Comparison of ENCODE assay signal across 19 cellular contexts in genomic region chr1:214305164-214305751, GRCh38. TPM values are rescaled to one million over a fixed set of nuclear protein-coding genes. Genes with fewer than 3 reads are reported as not detected.
DNase-seq lines count a peak whose midpoint lies in the region; ATAC-seq, FAIRE-seq and TF ChIP-seq lines count a peak whose summit lies in the region.
"Had no signal": no experiment of that assay in that cellular context is flagged by ENCODE, and none has a peak within 500 bp of the region (broad histone marks: within the 10 kb centered on the region; RNA-seq: fewer than 3 reads in every experiment).

No MANE protein-coding gene starts in this region.

- no peak for TF ChIP-seq RAD21 in HepG2 (CRISPR knock-in tag; IDR thresholded peaks at IDR 0.05)

- TF ChIP-seq EP300 in HepG2 (IDR thresholded peaks at IDR 0.05; ENCODE audit: low read depth in 2 of 2, low read length in 2 of 2) (no peak), HepG2 (CRISPR knock-in tag; IDR thresholded peaks at IDR 0.05; ENCODE audit: borderline replicate concordance) (no peak)

- 94% methylated on average over 9 of the region's 9 CpGs for WGBS in HepG2 (ENCODE audit: low lambda C conversion rate)
- 87% methylated on average over 3 of the region's 9 CpGs for WGBS in right lobe of liver (ENCODE audit: insufficient coverage, low coverage, low lambda C conversion rate, missing lambda C conversion rate)
- 94 to 97% methylated on average over 6 to 8 of the region's 9 CpGs for WGBS in endodermal cell (ENCODE audit: insufficient coverage in 1 of 2, insufficient read length in 1 of 2), 2 experiments

- H3K36me3 ChIP-seq in HepG2 (replicated peaks in 1 of 2; ENCODE audit: control insufficient read depth in 1 of 2, insufficient read depth in 2 of 2, low read length in 2 of 2) (peaks cover 14 to 24% of the 10 kb centered on the region in 2 experiments; a peak in 3 of 5 replicates), right lobe of liver (no peaks in the 10 kb centered on the region), GM23338 (ENCODE audit: insufficient read depth) (no peaks in the 10 kb centered on the region), endodermal cell (ENCODE audit: control insufficient read depth, insufficient read depth, low read length) (no peaks in the 10 kb centered on the region), neural progenitor cell (no peaks in the 10 kb centered on the region)

- no peak for DNase-seq in HepG2 (ENCODE audit: low spot score)
- no peak for DNase-seq in right lobe of liver
- no peak for DNase-seq in GM23338 (ENCODE audit: low spot score)
- DNase-seq in endodermal cell, result peak; percentile 58
- DNase-seq in GM19239 (ENCODE audit: insufficient read length, low spot score), result no peak
- DNase-seq in middle frontal gyrus (ENCODE audit: extremely low spot score, low spot score), result no peak
- no peak for DNase-seq in neural progenitor cell (ENCODE audit: low spot score)
- DNase-seq: 8988T; CD4-positive, CD25-positive, alpha-beta regulatory T cell; CD8-positive, alpha-beta memory T cell; DMS 273 treated with DMSO at 0.1 percent for 48 hours; DMS79; EL; GDM1; H7; HCEC 1CT had no signal

- H3K27ac Mint-ChIP-seq in GM23338, result no peak overlapping the region
- H3K27ac Mint-ChIP-seq in endodermal cell, result no peak overlapping the region
- H3K27ac Mint-ChIP-seq in neural progenitor cell, result no peak overlapping the region

- ATAC-seq in HepG2, result no peak
- ATAC-seq in right lobe of liver, result no peak
- ATAC-seq in GM23338, result peak; percentile 60; the same call in 2 of the 3 replicates
- ATAC-seq: GM12878 had no signal

- no TSS peak for BruUV-seq in HepG2 (replicated peaks; lab: Mats Ljungman, UMichigan)

- H3K4me3 Mint-ChIP-seq in GM23338, result no peak overlapping the region
- H3K4me3 Mint-ChIP-seq in endodermal cell, result no peak overlapping the region
- no peak overlapping the region for H3K4me3 Mint-ChIP-seq in neural progenitor cell
- H3K4me3 Mint-ChIP-seq: CD4-positive, CD25-positive, alpha-beta regulatory T cell had no signal

- CTCF ChIA-PET in HepG2 (lab: Yijun Ruan, JAX; ENCODE audit: low intra/inter-chr PET ratio, low total read pairs), result no interaction called here

- no peak for TF ChIP-seq CTCF in HepG2 (CRISPR knock-in tag; IDR thresholded peaks at IDR 0.05)
- TF ChIP-seq CTCF in right lobe of liver (IDR thresholded peaks at IDR 0.05), result no peak
- TF ChIP-seq CTCF in GM23338 (conservative IDR thresholded peaks at IDR 0.05; ENCODE audit: low read depth in 2 of 2), result no peak
- no peak for TF ChIP-seq CTCF in endodermal cell (conservative IDR thresholded peaks at IDR 0.05)
- TF ChIP-seq CTCF in neural progenitor cell (IDR thresholded peaks at IDR 0.05), result no peak

- POLR2A ChIA-PET in HepG2 (lab: Yijun Ruan, JAX), result no interaction called here

- H3K4me1 ChIP-seq in HepG2 (ENCODE audit: insufficient read depth, low read length) (0 out of 2 replicates have a peak, but pooled peaks cover 8% of the 10 kb centered on the region), right lobe of liver (no peaks in the 10 kb centered on the region), GM23338 (ENCODE audit: insufficient read depth) (no peaks in the 10 kb centered on the region), endodermal cell (ENCODE audit: control insufficient read depth, insufficient read depth, low read length) (no peaks in the 10 kb centered on the region), neural progenitor cell (peaks cover 22% of the 10 kb centered on the region)

- no peak overlapping the region for H3K4me2 ChIP-seq in HepG2 (ENCODE audit: low read depth, low read length)
- H3K4me2 ChIP-seq in GM23338, result no peak overlapping the region
- H3K4me2 ChIP-seq in neural progenitor cell, result no peak overlapping the region

- H3K79me2 ChIP-seq in HepG2 (ENCODE audit: insufficient read depth, low read length) (peaks cover 62% of the 10 kb centered on the region), GM23338 (replicated peaks; ENCODE audit: insufficient read depth) (no peaks in the 10 kb centered on the region), neural progenitor cell (ENCODE audit: low read depth) (no peaks in the 10 kb centered on the region)

- H3K27me3 Mint-ChIP-seq in GM23338 (ENCODE audit: insufficient read depth, low read depth, poor library complexity), result peaks cover 4% of the 10 kb centered on the region
- H3K27me3 Mint-ChIP-seq in endodermal cell (ENCODE audit: insufficient read depth), result no peaks in the 10 kb centered on the region
- H3K27me3 Mint-ChIP-seq in neural progenitor cell (ENCODE audit: insufficient read depth, low read depth), result peaks cover 5% of the 10 kb centered on the region
- H3K27me3 Mint-ChIP-seq: CD4-positive, CD25-positive, alpha-beta regulatory T cell; CD8-positive, alpha-beta memory T cell had no signal

- FAIRE-seq in HepG2 (lab: Jason Lieb, UNC) (no peak), GM19239 (lab: Jason Lieb, UNC) (no peak)
- FAIRE-seq: GM12878, H1 had no signal

- H3K27me3 ChIP-seq in HepG2 (ENCODE audit: control insufficient read depth in 1 of 2, insufficient read depth in 2 of 2, low read length in 2 of 2), result no peaks in the 10 kb centered on the region
- no peaks in the 10 kb centered on the region for H3K27me3 ChIP-seq in right lobe of liver
- H3K27me3 ChIP-seq in GM23338 (ENCODE audit: insufficient read depth), result no peaks in the 10 kb centered on the region
- no peaks in the 10 kb centered on the region for H3K27me3 ChIP-seq in endodermal cell (ENCODE audit: control insufficient read depth, insufficient read depth, low read length, poor library complexity, severe bottlenecking)
- H3K27me3 ChIP-seq in neural progenitor cell, result no peaks in the 10 kb centered on the region

- no peaks in the 10 kb centered on the region for H3K36me3 Mint-ChIP-seq in GM23338 (ENCODE audit: low read depth)
- H3K36me3 Mint-ChIP-seq in endodermal cell (ENCODE audit: low read depth), result peaks cover 8% of the 10 kb centered on the region
- H3K36me3 Mint-ChIP-seq in neural progenitor cell, result no peaks in the 10 kb centered on the region

- in situ Hi-C loops in HepG2 (cut with HindIII; ENCODE audit: extremely low pct_ligation_motif_present, low pct_unique_long_range_greater_than_20kb), result no loop called here

- H3K27ac ChIP-seq in HepG2 (ENCODE audit: extremely low read length, insufficient read depth, low read length) (no peak overlapping the region), right lobe of liver (no peak overlapping the region), GM23338 (ENCODE audit: low read depth) (no peak overlapping the region), endodermal cell (ENCODE audit: low read depth, low read length) (no peak overlapping the region), neural progenitor cell (no peak overlapping the region)
- H3K27ac ChIP-seq: C4-2B had no signal

- H3K4me1 Mint-ChIP-seq in GM23338 (peaks cover 21% of the 10 kb centered on the region), endodermal cell (peaks cover 8% of the 10 kb centered on the region), neural progenitor cell (peaks cover 28% of the 10 kb centered on the region)

- H3K9me2 ChIP-seq in GM23338 (ENCODE audit: insufficient read depth), result no peaks in the 10 kb centered on the region

- H4K20me1 ChIP-seq in HepG2 (ENCODE audit: insufficient read depth, low read length) (peaks cover 7% of the 10 kb centered on the region; the same call in 1 of the 2 replicates), GM23338 (replicated peaks; ENCODE audit: insufficient read depth) (no peaks in the 10 kb centered on the region), neural progenitor cell (ENCODE audit: low read depth) (peaks cover 2% of the 10 kb centered on the region)

- H3K9me3 ChIP-seq in HepG2 (ENCODE audit: low read length) (no peaks in the 10 kb centered on the region), right lobe of liver (no peaks in the 10 kb centered on the region), endodermal cell (ENCODE audit: control insufficient read depth, low read length) (no peaks in the 10 kb centered on the region), neural progenitor cell (ENCODE audit: low read depth) (no peaks in the 10 kb centered on the region)

- TF ChIP-seq POLR2A in HepG2 (IDR thresholded peaks at IDR 0.05; ENCODE audit: insufficient read depth in 1 of 2, low read depth in 2 of 2, low read length in 2 of 2) (no peak), right lobe of liver (IDR thresholded peaks at IDR 0.05) (no peak)

- intact Hi-C loops in HepG2 (cut with micrococcal nuclease; ENCODE audit: unreplicated experiment) (no loop called here), right lobe of liver (cut with DNase I) (no loop called here)

- H2AFZ ChIP-seq in HepG2 (ENCODE audit: low read length) (no peak overlapping the region), GM23338 (no peak overlapping the region), neural progenitor cell (replicated peaks) (no peak overlapping the region)

- H3K4me3 ChIP-seq in HepG2 (replicated peaks in 1 of 3; ENCODE audit: insufficient read depth in 1 of 3, low read depth in 2 of 3, low read length in 3 of 3) (no peak overlapping the region), right lobe of liver (no peak overlapping the region), GM23338 (no peak overlapping the region), endodermal cell (ENCODE audit: low read length) (no peak overlapping the region), neural progenitor cell (no peak overlapping the region)
- H3K4me3 ChIP-seq: GM12878 had no signal

- no peaks in the 10 kb centered on the region for H3K9me3 Mint-ChIP-seq in GM23338
- H3K9me3 Mint-ChIP-seq in endodermal cell, result peaks cover 4% of the 10 kb centered on the region
- no peaks in the 10 kb centered on the region for H3K9me3 Mint-ChIP-seq in neural progenitor cell
- H3K9me3 Mint-ChIP-seq: CD4-positive, CD25-positive, alpha-beta regulatory T cell; CD8-positive, alpha-beta memory T cell had no signal

- no peak overlapping the region for H3K9ac ChIP-seq in HepG2 (ENCODE audit: insufficient read depth, low read depth, low read length)
- no peak overlapping the region for H3K9ac ChIP-seq in endodermal cell (ENCODE audit: extremely low read depth, low read length, poor library complexity, severe bottlenecking)
- no peak overlapping the region for H3K9ac ChIP-seq in neural progenitor cell

- H3F3A ChIP-seq in GM23338 (replicated peaks; ENCODE audit: low read depth), result no peaks in the 10 kb centered on the region
- H3F3A ChIP-seq in neural progenitor cell (ENCODE audit: low read depth), result no peaks in the 10 kb centered on the region

RNA-seq across cellular contexts. Expression of gene SMYD2, which starts 24.3 kb away (rescaled TPM):
- total RNA-seq in HepG2 (2016; rRNA removed; fragmentation: Illumina TruSeq; extraction: Trizol) (72.7 and 82.7 TPM in 2 replicates), right lobe of liver (10 to 100 TPM; 14.5 to 45.2 (median 24.1) TPM), endodermal cell (10 to 100 TPM; 13.8 to 22.4 TPM), neural progenitor cell (ENCODE audit: low replicate concordance) (18.9 and 20.5 TPM in 2 replicates)
- 80.8 and 81.2 TPM in 2 replicates for total RNA-seq in HepG2 (2016; cell fraction: cytosol; rRNA removed; fragmentation: Illumina TruSeq; extraction: Trizol; ENCODE audit: low read depth)
- total RNA-seq in HepG2 (2016; cell fraction: insoluble cytoplasmic fraction; rRNA removed; fragmentation: Illumina TruSeq; extraction: Trizol), result 71.5 and 84.1 TPM in 2 replicates
- 118 and 120 TPM in 2 replicates for total RNA-seq in HepG2 (2016; cell fraction: membrane; rRNA removed; fragmentation: Illumina TruSeq; extraction: Trizol)
- 54.8 and 63.5 TPM in 2 replicates for total RNA-seq in HepG2 (2016; cell fraction: nucleus; rRNA removed; fragmentation: Illumina TruSeq; extraction: Trizol)
- polyA plus RNA-seq in HepG2 (2011; rRNA removed) (128 and 139 TPM in 2 replicates), GM23338 (2016; fragmentation: Nextera tagmentation; extraction: Ambion mirVana) (5.8 and 5.9 TPM in 2 replicates)
- polyA plus RNA-seq in HepG2 (2011; cell fraction: cytosol; rRNA removed), result 66.6 and 86.5 TPM in 2 replicates
- 178 and 185 TPM in 2 replicates for polyA plus RNA-seq in HepG2 (2011; cell fraction: nucleus; rRNA removed)
- 102 and 128 TPM in 2 replicates for polyA plus RNA-seq in HepG2 (2012)
- polyA plus RNA-seq in HepG2 (2016; cell fraction: cytosol; fragmentation: Illumina TruSeq; extraction: Trizol; ENCODE audit: low read depth), result 90.2 and 93.3 TPM in 2 replicates
- polyA plus RNA-seq in HepG2 (2016; cell fraction: insoluble cytoplasmic fraction; fragmentation: Illumina TruSeq; extraction: Trizol; ENCODE audit: low read depth), result 76.6 and 77.2 TPM in 2 replicates
- polyA plus RNA-seq in HepG2 (2016; cell fraction: membrane; fragmentation: Illumina TruSeq; extraction: Trizol; ENCODE audit: low read depth), result 95.5 and 101 TPM in 2 replicates
- polyA plus RNA-seq in HepG2 (2016; cell fraction: nucleus; fragmentation: Illumina TruSeq; extraction: Trizol; ENCODE audit: insufficient read depth, low read depth), result 98.5 and 106 TPM in 2 replicates
- polyA minus RNA-seq in HepG2 (2011; rRNA and poly(A)+ RNA removed; ENCODE audit: low replicate concordance), result 26.5 and 45.2 TPM in 2 replicates
- polyA minus RNA-seq in HepG2 (2011; cell fraction: cytosol; rRNA and poly(A)+ RNA removed), result 34.7 and 39.1 TPM in 2 replicates
- 119 and 126 TPM in 2 replicates for polyA minus RNA-seq in HepG2 (2011; cell fraction: nucleus; rRNA and poly(A)+ RNA removed)
- total RNA-seq in GM23338 (2014; rRNA removed; shearing (Covaris generic)), result 2.3 and 3.6 TPM in 2 replicates
- polyA plus RNA-seq in endodermal cell (2013, experiment 1 of 2), result 29.6 TPM
- polyA plus RNA-seq in endodermal cell (2013, experiment 2 of 2), result 24.9 TPM
